9 cellular contexts compared by ENCODE assay signal in the genomic region with DNA sequence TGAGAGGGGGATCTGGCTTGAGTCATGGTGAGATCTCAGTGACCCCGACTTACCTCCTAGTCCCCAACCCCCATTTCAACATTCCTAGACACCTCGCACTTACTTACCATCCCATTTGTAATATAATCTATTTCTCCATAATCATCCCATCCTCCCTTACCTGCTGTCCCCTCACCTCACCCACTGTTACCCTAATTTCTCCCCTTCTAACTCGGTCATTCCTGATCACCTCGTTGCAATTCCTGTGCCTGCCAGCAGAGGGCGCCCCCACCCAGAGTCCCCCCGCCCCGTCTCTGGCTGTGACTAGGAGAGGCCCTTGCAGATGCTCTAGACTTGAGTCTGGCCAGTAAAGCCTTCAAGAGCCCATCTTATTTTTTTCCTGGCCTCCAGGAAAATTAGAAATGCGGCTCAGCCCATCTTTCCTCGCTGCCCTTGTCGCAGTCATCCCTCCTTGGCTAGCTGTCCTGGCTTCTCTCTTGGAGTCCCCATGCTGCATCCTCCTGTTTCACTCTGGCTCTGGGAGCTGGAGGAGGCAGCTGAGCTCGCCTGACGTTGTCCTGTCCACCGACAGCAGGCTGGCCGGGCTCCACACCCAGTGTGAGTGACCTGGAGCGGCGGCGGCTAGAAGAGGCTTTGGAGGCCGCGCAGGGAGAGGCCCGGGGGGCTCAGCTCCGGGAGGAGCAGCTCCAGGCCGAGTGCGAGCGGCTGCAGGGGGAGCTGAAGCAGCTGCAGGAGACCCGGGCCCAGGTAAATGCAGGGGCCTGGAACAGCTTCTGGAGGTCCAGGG. TPM values are rescaled to one million over a fixed set of nuclear protein-coding genes. Genes with fewer than 3 reads are reported as not detected.
DNase-seq lines count a peak whose midpoint lies in the region; ATAC-seq, FAIRE-seq and TF ChIP-seq lines count a peak whose summit lies in the region.
"Had no signal": no experiment of that assay in that cellular context is flagged by ENCODE, and none has a peak within 500 bp of the region (broad histone marks: within the 10 kb centered on the region; RNA-seq: fewer than 3 reads in every experiment).

No MANE protein-coding gene starts in this region.

- H2AFZ ChIP-seq in endothelial cell of umbilical vein (ENCODE audit: low read depth, low read length) = no peak overlapping the region

- H3K9me1 ChIP-seq in endothelial cell of umbilical vein (replicated peaks; ENCODE audit: control insufficient read depth, extremely low read depth, insufficient read depth, low read length) = no peaks in the 10 kb centered on the region

- DNase-seq in AG04449 (ENCODE audit: low read depth, low spot score) (no peak), GM13977 (ENCODE audit: low spot score) (peak; percentile 95), NCI-H82 treated with DMSO at 0.1 percent for 48 hours (lab: John Stamatoyannopoulos, UW; ENCODE audit: unreplicated experiment) (peak; percentile 37), endothelial cell of umbilical vein (ENCODE audit: low read depth, low spot score) (peak; percentile 39)
- peak; percentile 86 for DNase-seq in activated CD8-positive, alpha-beta memory T cell treated with anti-CD3 and anti-CD28 coated beads, Interleukin-2, amount 50 U/mL, for 4 hours
- DNase-seq in naive thymus-derived CD8-positive, alpha-beta T cell = peak; percentile 52 to 86 (median 72)

- H4K20me1 ChIP-seq in endothelial cell of umbilical vein (replicated peaks; ENCODE audit: control insufficient read depth, extremely low read depth, insufficient read depth, low read length) = no peaks in the 10 kb centered on the region

- no peaks in the 10 kb centered on the region for H3K9me3 Mint-ChIP-seq in naive thymus-derived CD8-positive, alpha-beta T cell
- H3K9me3 Mint-ChIP-seq in stimulated activated naive CD8-positive, alpha-beta T cell treated with anti-CD3 and anti-CD28 coated beads, Interleukin-15, Interleukin-2, amounts not matched to agents 100 ng/mL and 50 ng/mL, for 24 hours = no peaks in the 10 kb centered on the region

- H3K4me1 ChIP-seq in endothelial cell of umbilical vein (ENCODE audit: control insufficient read depth, extremely low read depth, insufficient read depth, low read length) = peaks cover 15% of the 10 kb centered on the region

- peak overlapping the region in 6 of 10 donors; percentile 38 to 68 (median 50) for H3K27ac Mint-ChIP-seq in naive thymus-derived CD8-positive, alpha-beta T cell
- H3K27ac Mint-ChIP-seq in stimulated activated naive CD8-positive, alpha-beta T cell treated with anti-CD3 and anti-CD28 coated beads, Interleukin-15, Interleukin-2, amounts not matched to agents 100 ng/mL and 50 ng/mL, for 24 hours = peak overlapping the region; percentile 2

- TF ChIP-seq CTCF in AG04449 (IDR thresholded peaks at IDR 0.05; ENCODE audit: insufficient read depth, low read length, missing control alignments) = peak; percentile 80
- peak; percentile 82 for TF ChIP-seq CTCF in GM13977 (IDR thresholded peaks at IDR 0.05; ENCODE audit: extremely low read depth, insufficient read depth, missing control alignments)
- peak; percentile 60 to 91 for TF ChIP-seq CTCF in endothelial cell of umbilical vein (IDR thresholded peaks at IDR 0.05; ENCODE audit: extremely low read depth in 1 of 2, insufficient read depth in 1 of 2, low read depth in 1 of 2, low read length in 2 of 2)

- H3K9ac ChIP-seq in endothelial cell of umbilical vein (replicated peaks; ENCODE audit: extremely low read depth, insufficient read depth, low read length) = no peak overlapping the region

- H3K4me3 Mint-ChIP-seq in naive thymus-derived CD8-positive, alpha-beta T cell = peak overlapping the region in 3 of 10 donors; percentile 15 to 65 (median 33)
- no peak overlapping the region for H3K4me3 Mint-ChIP-seq in stimulated activated naive CD8-positive, alpha-beta T cell treated with anti-CD3 and anti-CD28 coated beads, Interleukin-15, Interleukin-2, amounts not matched to agents 100 ng/mL and 50 ng/mL, for 24 hours

- peaks cover 22 to 56% (median 43%) of the 10 kb centered on the region in 4 donors for H3K4me1 Mint-ChIP-seq in naive thymus-derived CD8-positive, alpha-beta T cell
- H3K4me1 Mint-ChIP-seq in stimulated activated naive CD8-positive, alpha-beta T cell treated with anti-CD3 and anti-CD28 coated beads, Interleukin-15, Interleukin-2, amounts not matched to agents 100 ng/mL and 50 ng/mL, for 24 hours (ENCODE audit: low read depth) = peaks cover 80% of the 10 kb centered on the region

- peaks cover 0 to 24% of the 10 kb centered on the region in 2 experiments for H3K36me3 ChIP-seq in endothelial cell of umbilical vein (ENCODE audit: control insufficient read depth in 2 of 2, extremely low read depth in 1 of 2, insufficient read depth in 2 of 2, low read length in 2 of 2)

- no peaks in the 10 kb centered on the region for H3K27me3 Mint-ChIP-seq in naive thymus-derived CD8-positive, alpha-beta T cell
- no peaks in the 10 kb centered on the region for H3K27me3 Mint-ChIP-seq in stimulated activated naive CD8-positive, alpha-beta T cell treated with anti-CD3 and anti-CD28 coated beads, Interleukin-15, Interleukin-2, amounts not matched to agents 100 ng/mL and 50 ng/mL, for 24 hours

- H3K27ac ChIP-seq in endothelial cell of umbilical vein (ENCODE audit: insufficient read depth, low read depth, low read length) = no peak overlapping the region

- intact Hi-C loops in endothelial cell of umbilical vein (cut with micrococcal nuclease) = loop anchor here (1.0 kb wide), 2 partner anchors 43 to 103 kb away; no protein-coding TSS in a partner anchor

- ATAC-seq in naive thymus-derived CD8-positive, alpha-beta T cell = peak; percentile 21 to 43
- no peak for ATAC-seq in GM21528 (IDR thresholded peaks at IDR 0.05; ENCODE audit: low FRiP score, unreplicated experiment)

- H3K27me3 ChIP-seq in endothelial cell of umbilical vein (ENCODE audit: control insufficient read depth in 2 of 2, insufficient read depth in 2 of 2, low read length in 2 of 2) = no peaks in the 10 kb centered on the region

- no peaks in the 10 kb centered on the region for H3K36me3 Mint-ChIP-seq in naive thymus-derived CD8-positive, alpha-beta T cell
- H3K36me3 Mint-ChIP-seq in stimulated activated naive CD8-positive, alpha-beta T cell treated with anti-CD3 and anti-CD28 coated beads, Interleukin-15, Interleukin-2, amounts not matched to agents 100 ng/mL and 50 ng/mL, for 24 hours (ENCODE audit: low read depth) = peaks cover 9% of the 10 kb centered on the region

- no peaks in the 10 kb centered on the region for H3K9me3 ChIP-seq in endothelial cell of umbilical vein (replicated peaks; ENCODE audit: control insufficient read depth, insufficient read depth, low read length)

- no TSS peak for BruUV-seq in endothelial cell of umbilical vein (replicated peaks; lab: Mats Ljungman, UMichigan)

- in situ Hi-C loops in GM13977 (cut with MboI; ENCODE audit: low pct_unique_long_range_greater_than_20kb, low sequenced_read_pairs, unreplicated experiment) = no loop called here

- dilution Hi-C loops in endothelial cell of umbilical vein (cut with MboI; ENCODE audit: extremely low pct_ligation_motif_present, low sequenced_read_pairs) = no loop called here

- no peak overlapping the region for H3K4me3 ChIP-seq in AG04449 (ENCODE audit: low read depth, low read length)
- H3K4me3 ChIP-seq in endothelial cell of umbilical vein (replicated peaks in 1 of 3; ENCODE audit: insufficient read depth in 1 of 3, low read depth in 1 of 3, low read length in 3 of 3) = no peak overlapping the region

- peak; percentile 67 for FAIRE-seq in endothelial cell of umbilical vein (lab: Jason Lieb, UNC)

- H3K4me2 ChIP-seq in endothelial cell of umbilical vein (ENCODE audit: insufficient read depth, low read length) = no peak overlapping the region

- CTCF ChIA-PET in AG04449 (lab: Yijun Ruan, JAX) (interaction anchor here (0.7 to 6.4 kb wide), 17 partner anchors 8 to 104 kb away, joined by 3 to 104 read pairs (median 4); no protein-coding TSS in a partner anchor), endothelial cell of umbilical vein (lab: Charles Lee) (interaction anchor here (0.7 to 4.2 kb wide), 9 partner anchors 8 to 510 kb away, joined by 3 to 22 read pairs (median 5); partner anchors contain the start of gene CDC27)

- TF ChIP-seq POLR2A in endothelial cell of umbilical vein (IDR thresholded peaks at IDR 0.05; ENCODE audit: low read depth, low read length) = no peak

- H3K79me2 ChIP-seq in endothelial cell of umbilical vein (ENCODE audit: control insufficient read depth, insufficient read depth, low read length) = no peaks in the 10 kb centered on the region

- POLR2A ChIA-PET in AG04449 (lab: Yijun Ruan, JAX) (no interaction called here), endothelial cell of umbilical vein (lab: Charles Lee) (interaction anchor here (0.6 kb wide), 1 partner anchor 15 kb away, joined by 3 read pairs; no protein-coding TSS in a partner anchor)
- POLR2A ChIA-PET in naive thymus-derived CD8-positive, alpha-beta T cell (lab: Charles Lee) = interaction anchor here (1.0 kb wide), 1 partner anchor 36 kb away, joined by 3 read pairs; no protein-coding TSS in a partner anchor

RNA-seq across cellular contexts. Expression of gene TBKBP1, which starts 5.0 kb away (rescaled TPM):
- 11.7 and 15.3 TPM in 2 replicates for total RNA-seq in endothelial cell of umbilical vein
- polyA plus RNA-seq in endothelial cell of umbilical vein = 7.0 and 7.2 TPM in 2 replicates
- polyA plus RNA-seq in endothelial cell of umbilical vein (2011; cell fraction: cytosol; rRNA removed) = 6.8 and 8.3 TPM in 2 replicates
- 31.1 and 36.6 TPM in 2 replicates for polyA plus RNA-seq in endothelial cell of umbilical vein (2011; cell fraction: nucleus; rRNA removed)
- 15.1 and 20.0 TPM in 2 replicates for polyA plus RNA-seq in endothelial cell of umbilical vein (2012)
- polyA minus RNA-seq in endothelial cell of umbilical vein = 4.3 and 9.9 TPM in 2 replicates
- polyA minus RNA-seq in endothelial cell of umbilical vein (2011; cell fraction: cytosol; rRNA and poly(A)+ RNA removed) = not detected
- 4.6 and 6.5 TPM in 2 replicates for polyA minus RNA-seq in endothelial cell of umbilical vein (2011; cell fraction: nucleus; rRNA and poly(A)+ RNA removed)
- total RNA-seq in naive thymus-derived CD8-positive, alpha-beta T cell = 1 to 10 TPM; 1.4 to 3.1 TPM
- polyA plus RNA-seq in naive thymus-derived CD8-positive, alpha-beta T cell = under 1 TPM in 2 of 3 donors, not detected in 1; 0.07 to 0.59 TPM

RNA-seq across cellular contexts. Expression of gene TBX21, which starts 34.1 kb away (rescaled TPM):
- total RNA-seq in endothelial cell of umbilical vein = not detected in 2 replicates
- polyA plus RNA-seq in endothelial cell of umbilical vein = not detected in 2 replicates
- polyA plus RNA-seq in endothelial cell of umbilical vein (2011; cell fraction: cytosol; rRNA removed) = not detected in 2 replicates
- polyA plus RNA-seq in endothelial cell of umbilical vein (2011; cell fraction: nucleus; rRNA removed) = not detected in 2 replicates
- not detected in 2 replicates for polyA plus RNA-seq in endothelial cell of umbilical vein (2012)
- polyA minus RNA-seq in endothelial cell of umbilical vein = not detected in 2 replicates
- not detected for polyA minus RNA-seq in endothelial cell of umbilical vein (2011; cell fraction: cytosol; rRNA and poly(A)+ RNA removed)
- not detected in 2 replicates for polyA minus RNA-seq in endothelial cell of umbilical vein (2011; cell fraction: nucleus; rRNA and poly(A)+ RNA removed)
- total RNA-seq in naive thymus-derived CD8-positive, alpha-beta T cell = 1 to 10 TPM; 1.6 to 2.1 TPM
- 10 to 100 TPM in 1 of 3 donors, 1 to 10 TPM in 1, under 1 TPM in 1; 0.42 to 27.4 (median 1.3) TPM for polyA plus RNA-seq in naive thymus-derived CD8-positive, alpha-beta T cell
- total RNA-seq: renal cortical epithelial cell had no signal

RNA-seq across cellular contexts. Expression of gene KPNB1, which starts 49.2 kb away (rescaled TPM):
- 495 and 508 TPM in 2 replicates for total RNA-seq in endothelial cell of umbilical vein
- 108 and 119 TPM in 2 replicates for polyA plus RNA-seq in endothelial cell of umbilical vein
- polyA plus RNA-seq in endothelial cell of umbilical vein (2011; cell fraction: cytosol; rRNA removed) = 131 and 149 TPM in 2 replicates
- 215 and 290 TPM in 2 replicates for polyA plus RNA-seq in endothelial cell of umbilical vein (2011; cell fraction: nucleus; rRNA removed)
- 283 and 399 TPM in 2 replicates for polyA plus RNA-seq in endothelial cell of umbilical vein (2012)
- 310 and 339 TPM in 2 replicates for polyA minus RNA-seq in endothelial cell of umbilical vein
- polyA minus RNA-seq in endothelial cell of umbilical vein (2011; cell fraction: cytosol; rRNA and poly(A)+ RNA removed) = 181 TPM
- polyA minus RNA-seq in endothelial cell of umbilical vein (2011; cell fraction: nucleus; rRNA and poly(A)+ RNA removed) = 113 and 201 TPM in 2 replicates
- 100 to 1,000 TPM; 217 to 252 TPM for total RNA-seq in naive thymus-derived CD8-positive, alpha-beta T cell
- polyA plus RNA-seq in naive thymus-derived CD8-positive, alpha-beta T cell = 10 to 100 TPM; 22.8 to 32.2 (median 25.7) TPM
